Comparison of ENCODE assay signal across 1 cellular context in the genomic region with DNA sequence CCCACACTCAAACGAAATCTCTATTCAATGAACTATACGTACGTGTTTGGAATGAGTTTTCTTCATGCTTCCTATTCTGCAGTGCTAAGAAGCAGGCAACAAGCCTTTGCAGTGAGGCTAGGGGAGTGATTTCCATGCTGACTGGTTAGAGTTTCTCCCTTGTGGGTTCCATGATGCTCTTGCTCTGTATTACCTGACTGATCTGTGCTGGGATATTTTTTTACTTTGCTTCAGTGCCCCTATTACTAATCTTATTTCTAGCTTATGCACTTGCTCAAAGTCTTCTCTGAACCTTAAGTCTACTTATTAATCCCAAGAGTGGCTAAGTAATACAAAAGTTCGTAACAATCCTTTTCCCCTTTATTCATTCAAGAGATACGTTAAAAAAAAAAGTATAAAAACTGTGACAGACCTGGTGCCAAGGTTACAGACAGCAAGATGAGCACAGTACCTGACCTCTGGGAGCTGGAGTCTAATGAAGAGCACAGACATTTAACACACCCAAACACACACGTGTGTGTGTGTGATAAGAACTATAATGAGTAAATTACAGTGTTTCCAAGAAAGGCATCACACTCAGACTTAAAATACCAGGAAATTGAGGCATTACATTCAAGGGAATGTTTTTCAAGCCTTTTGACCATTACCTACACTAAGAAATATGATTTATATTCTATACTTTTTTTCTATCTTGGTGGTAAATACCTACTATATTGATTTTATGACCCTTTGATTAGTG.
TF ChIP-seq lines count a peak whose summit lies in the region.

No MANE protein-coding gene starts in this region.

TF ChIP-seq in IMR-90, 13 proteins besides CTCF, POLR2A, EP300 and RAD21 (continued from another document):
- TF ChIP-seq, protein P1, sequence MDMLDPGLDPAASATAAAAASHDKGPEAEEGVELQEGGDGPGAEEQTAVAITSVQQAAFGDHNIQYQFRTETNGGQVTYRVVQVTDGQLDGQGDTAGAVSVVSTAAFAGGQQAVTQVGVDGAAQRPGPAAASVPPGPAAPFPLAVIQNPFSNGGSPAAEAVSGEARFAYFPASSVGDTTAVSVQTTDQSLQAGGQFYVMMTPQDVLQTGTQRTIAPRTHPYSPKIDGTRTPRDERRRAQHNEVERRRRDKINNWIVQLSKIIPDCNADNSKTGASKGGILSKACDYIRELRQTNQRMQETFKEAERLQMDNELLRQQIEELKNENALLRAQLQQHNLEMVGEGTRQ (IDR thresholded peaks at IDR 0.05; ENCODE audit: low read depth, low read length): no peak
